ENCODE assay signal across 37 cellular contexts in the genomic region with DNA sequence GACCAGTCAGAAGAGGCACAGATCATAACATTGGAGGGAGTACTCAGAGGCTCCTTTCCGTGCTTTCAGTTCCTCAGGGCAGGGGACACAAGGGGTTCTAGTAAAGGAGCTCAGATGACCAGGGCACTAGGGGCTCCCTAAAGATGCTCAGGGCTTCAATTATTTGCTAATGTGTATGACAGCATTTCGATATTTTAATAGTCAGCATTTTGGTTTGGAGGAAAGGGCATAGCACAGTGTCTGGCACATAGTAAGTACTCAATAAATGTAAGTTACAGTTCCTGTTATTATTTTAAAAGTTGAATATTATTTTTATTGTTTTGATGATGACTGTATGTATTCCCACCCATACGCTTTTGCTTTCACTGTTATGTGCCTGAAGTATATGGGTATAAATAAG.
"Had no signal": no experiment of that assay in that cellular context is flagged by ENCODE, and none has a peak within 500 bp of the region (broad histone marks: within the 10 kb centered on the region; RNA-seq: fewer than 3 reads in every experiment).

No MANE protein-coding gene starts in this region.

- DNase-seq: activated B cell treated with CpG ODN at 0.5 μM for 24 hours; activated CD4-positive, alpha-beta memory T cell treated with anti-CD3 and anti-CD28 coated beads for 36 hours; activated CD4-positive, alpha-beta T cell treated with anti-CD3 and anti-CD28 coated beads for 4 hours; activated CD4-positive, alpha-beta T cell treated with anti-CD3 and anti-CD28 coated beads, Interleukin-2, amount 50 U/mL, for 1 hour; activated CD4-positive, alpha-beta T cell treated with anti-CD3 and anti-CD28 coated beads, Interleukin-2, amount 50 U/mL, for 4 hours; activated CD4-positive, CD25-positive, alpha-beta regulatory T cell treated with anti-CD3 and anti-CD28 coated beads, Interleukin-2, amount 50 U/mL, for 72 hours; activated CD8-positive, alpha-beta memory T cell treated with anti-CD3 and anti-CD28 coated beads, Interleukin-2, amount 50 U/mL, for 4 hours; activated CD8-positive, alpha-beta T cell treated with anti-CD3 and anti-CD28 coated beads for 36 hours; activated effector memory CD4-positive, alpha-beta T cell treated with anti-CD3 and anti-CD28 coated beads, Interleukin-2, amount 50 U/mL, for 16 hours; activated gamma-delta T cell treated with Interleukin-2 at 50 U/mL for 16 hours; activated naive CD4-positive, alpha-beta T cell; activated naive CD4-positive, alpha-beta T cell treated with anti-CD3 and anti-CD28 coated beads for 36 hours; activated naive CD4-positive, alpha-beta T cell treated with anti-CD3 and anti-CD28 coated beads, Interleukin-2, amount 50 U/mL, for 16 hours; activated naive CD8-positive, alpha-beta T cell treated with anti-CD3 and anti-CD28 coated beads for 36 hours; activated T-cell treated with anti-CD3 and anti-CD28 coated beads for 4 hours; activated T-cell treated with anti-CD3 and anti-CD28 coated beads, Interleukin-2, amount 50 U/mL, for 1 hour; activated T-cell treated with anti-CD3 and anti-CD28 coated beads, Interleukin-2, amount 50 U/mL, for 4 hours; activated T-cell treated with anti-CD3 and anti-CD28 coated beads, Interleukin-2, amount 50 U/mL, for 72 hours; adrenal gland; amniotic stem cell; aorta; body of pancreas; brain microvascular endothelial cell; central memory CD4-positive, alpha-beta T cell; T-helper 1 cell; T-helper 2 cell; T-helper 9 cell had no signal

- H3K36me3 Mint-ChIP-seq: activated CD4-positive, alpha-beta memory T cell treated with anti-CD3 and anti-CD28 coated beads for 36 hours had no signal

- H3K4me3 Mint-ChIP-seq: activated B cell treated with CpG ODN at 0.5 μM for 24 hours; activated CD4-positive, alpha-beta memory T cell treated with anti-CD3 and anti-CD28 coated beads for 36 hours; activated CD4-positive, alpha-beta T cell treated with anti-CD3 and anti-CD28 coated beads, Interleukin-2, amount 10 ng/mL, durations not matched to agents 24 days and 14 days; activated CD8-positive, alpha-beta T cell treated with anti-CD3 and anti-CD28 coated beads for 36 hours; activated naive CD4-positive, alpha-beta T cell treated with anti-CD3 and anti-CD28 coated beads for 36 hours; activated naive CD8-positive, alpha-beta T cell treated with anti-CD3 and anti-CD28 coated beads for 36 hours; activated T-cell treated with anti-CD3 and anti-CD28 coated beads, Interleukin-2, amount 50 U/mL, for 4 hours; activated T-cell treated with anti-CD3 and anti-CD28 coated beads, Interleukin-2, amount 50 U/mL, for 72 hours; activated T-helper 1 cell treated with anti-CD3 and anti-CD28 coated beads, Interleukin-12 subunit alpha, Interleukin-12 subunit beta, Interleukin-2, Interleukin-4 antibody, amounts not matched to agents 30 ng/mL and 10 ng/mL and 1 ng/mL, durations not matched to agents 14 hours and 24 hours and 36 hours; activated T-helper 17 cell treated with anti-CD3 and anti-CD28 coated beads, Interleukin-2, amount 50 U/mL, for 72 hours; T-helper 1 cell treated with Interleukin-12 subunit alpha and Interleukin-12 subunit beta and Interleukin-4 antibody, amounts not matched to agents 30 μg/mL and 1 μg/mL, for 36 hours; T-helper 2 cell treated with Interferon-gamma antibody and Interleukin-4, amounts not matched to agents 5 μg/mL and 100 μg/mL, for 36 hours had no signal

- H3K27ac ChIP-seq: adrenal gland, body of pancreas, brain microvascular endothelial cell, breast epithelium, VCaP had no signal

- ATAC-seq: activated CD8-positive, alpha-beta T cell treated with anti-CD3 and anti-CD28 coated beads for 36 hours; activated naive CD4-positive, alpha-beta T cell treated with anti-CD3 and anti-CD28 coated beads, Interleukin-2, amount 50 U/mL, for 72 hours; activated T-cell treated with anti-CD3 and anti-CD28 coated beads, Interleukin-2, amount 50 U/mL, for 4 hours; activated T-cell treated with anti-CD3 and anti-CD28 coated beads, Interleukin-2, amount 50 U/mL, for 72 hours; activated T-helper 17 cell treated with anti-CD3 and anti-CD28 coated beads, Interleukin-2, amount 50 U/mL, for 72 hours; body of pancreas had no signal

- H3K4me3 ChIP-seq: adrenal gland, body of pancreas, breast epithelium had no signal

- H3K9me3 Mint-ChIP-seq: activated CD4-positive, alpha-beta memory T cell treated with anti-CD3 and anti-CD28 coated beads for 36 hours; activated CD8-positive, alpha-beta T cell treated with anti-CD3 and anti-CD28 coated beads for 36 hours; activated naive CD4-positive, alpha-beta T cell treated with anti-CD3 and anti-CD28 coated beads for 36 hours; activated naive CD4-positive, alpha-beta T cell treated with anti-CD3 and anti-CD28 coated beads, Interleukin-2, amount 50 U/mL, for 72 hours; activated naive CD8-positive, alpha-beta T cell treated with anti-CD3 and anti-CD28 coated beads for 36 hours; activated T-cell treated with anti-CD3 and anti-CD28 coated beads, Interleukin-2, amount 50 U/mL, for 4 hours; activated T-helper 1 cell treated with anti-CD3 and anti-CD28 coated beads, Interleukin-12 subunit alpha, Interleukin-12 subunit beta, Interleukin-2, Interleukin-4 antibody, amounts not matched to agents 30 ng/mL and 10 ng/mL and 1 ng/mL, durations not matched to agents 14 hours and 24 hours and 36 hours; activated T-helper 17 cell treated with anti-CD3 and anti-CD28 coated beads, Interleukin-2, amount 50 U/mL, for 72 hours; T-helper 1 cell treated with Interleukin-12 subunit alpha and Interleukin-12 subunit beta and Interleukin-4 antibody, amounts not matched to agents 30 μg/mL and 1 μg/mL, for 36 hours; T-helper 2 cell treated with Interferon-gamma antibody and Interleukin-4, amounts not matched to agents 5 μg/mL and 100 μg/mL, for 36 hours had no signal

- H3K27ac Mint-ChIP-seq: activated B cell treated with CpG ODN at 0.5 μM for 24 hours; activated CD4-positive, alpha-beta memory T cell treated with anti-CD3 and anti-CD28 coated beads for 36 hours; activated CD4-positive, alpha-beta T cell treated with anti-CD3 and anti-CD28 coated beads, Interleukin-2, amount 10 ng/mL, durations not matched to agents 24 days and 14 days; activated CD8-positive, alpha-beta T cell treated with anti-CD3 and anti-CD28 coated beads for 36 hours; activated naive CD4-positive, alpha-beta T cell treated with anti-CD3 and anti-CD28 coated beads for 36 hours; activated naive CD4-positive, alpha-beta T cell treated with anti-CD3 and anti-CD28 coated beads, Interleukin-2, amount 50 U/mL, for 72 hours; activated naive CD8-positive, alpha-beta T cell treated with anti-CD3 and anti-CD28 coated beads for 36 hours; activated T-cell treated with anti-CD3 and anti-CD28 coated beads, Interleukin-2, amount 50 U/mL, for 72 hours; activated T-helper 1 cell treated with anti-CD3 and anti-CD28 coated beads, Interleukin-12 subunit alpha, Interleukin-12 subunit beta, Interleukin-2, Interleukin-4 antibody, amounts not matched to agents 30 ng/mL and 10 ng/mL and 1 ng/mL, durations not matched to agents 14 hours and 24 hours and 36 hours; activated T-helper 17 cell treated with anti-CD3 and anti-CD28 coated beads, Interleukin-2, amount 50 U/mL, for 72 hours; T-helper 1 cell treated with Interleukin-12 subunit alpha and Interleukin-12 subunit beta and Interleukin-4 antibody, amounts not matched to agents 30 μg/mL and 1 μg/mL, for 36 hours; T-helper 2 cell treated with Interferon-gamma antibody and Interleukin-4, amounts not matched to agents 5 μg/mL and 100 μg/mL, for 36 hours had no signal

- H3K9me3 ChIP-seq: adrenal gland, body of pancreas, breast epithelium had no signal

- H3K4me1 Mint-ChIP-seq: activated B cell treated with CpG ODN at 0.5 μM for 24 hours; activated CD4-positive, alpha-beta T cell treated with anti-CD3 and anti-CD28 coated beads, Interleukin-2, amount 10 ng/mL, durations not matched to agents 24 days and 14 days; activated naive CD8-positive, alpha-beta T cell treated with anti-CD3 and anti-CD28 coated beads for 36 hours; activated T-helper 17 cell treated with anti-CD3 and anti-CD28 coated beads, Interleukin-2, amount 50 U/mL, for 72 hours had no signal

- H3K36me3 ChIP-seq: adrenal gland, brain microvascular endothelial cell, breast epithelium had no signal

- H3K27me3 ChIP-seq: adrenal gland, body of pancreas, brain microvascular endothelial cell, breast epithelium had no signal

- FAIRE-seq: astrocyte, TTC549 had no signal

- H3K4me1 ChIP-seq: adrenal gland, body of pancreas, breast epithelium had no signal
